18 cellular contexts compared by ENCODE assay signal in genomic region chr11:115473167-115473566, GRCh38.
"Had no signal": no experiment of that assay in that cellular context is flagged by ENCODE, and none has a peak within 500 bp of the region (broad histone marks: within the 10 kb centered on the region; RNA-seq: fewer than 3 reads in every experiment).

No MANE protein-coding gene starts in this region.

- DNase-seq: dermis blood vessel endothelial cell; dorsolateral prefrontal cortex; effector CD4-positive, alpha-beta T cell; effector memory CD4-positive, alpha-beta T cell; foreskin keratinocyte; heart left ventricle; hippocampal formation; left cardiac atrium; left ventricle myocardium superior; lower lobe of right lung; mesenchymal stem cell; mucosa of descending colon; naive B cell had no signal

- H3K9me3 Mint-ChIP-seq: mesothelial cell of epicardium had no signal

- H3K4me1 Mint-ChIP-seq: mesothelial cell of epicardium, naive B cell had no signal

- H3K4me3 ChIP-seq: coronary artery, dorsolateral prefrontal cortex, esophagus muscularis mucosa, gastroesophageal sphincter, heart left ventricle, left lung, lower lobe of right lung, mucosa of descending colon had no signal

- H3K36me3 Mint-ChIP-seq: mesothelial cell of epicardium had no signal

- ATAC-seq: foreskin keratinocyte, gastroesophageal sphincter, heart left ventricle, left cardiac atrium, left lung, left ventricle myocardium superior, lower lobe of right lung, mucosa of descending colon had no signal

- H3K27ac Mint-ChIP-seq: mesothelial cell of epicardium, naive B cell had no signal

- H3K27ac ChIP-seq: coronary artery, dorsolateral prefrontal cortex, esophagus muscularis mucosa, foreskin keratinocyte, gastroesophageal sphincter, heart left ventricle, left lung, lower lobe of right lung had no signal

- H3K9me3 ChIP-seq: esophagus muscularis mucosa, gastroesophageal sphincter, heart left ventricle, left lung, lower lobe of right lung, mucosa of descending colon had no signal

- H3K27me3 ChIP-seq: dorsolateral prefrontal cortex, esophagus muscularis mucosa, foreskin keratinocyte, gastroesophageal sphincter, heart left ventricle, left lung had no signal

- H3K4me1 ChIP-seq: foreskin keratinocyte, left lung, lower lobe of right lung had no signal

- H3K36me3 ChIP-seq: esophagus muscularis mucosa, gastroesophageal sphincter, heart left ventricle, left lung, lower lobe of right lung had no signal

- H3K4me3 Mint-ChIP-seq: mesothelial cell of epicardium, naive B cell had no signal
